In genomic region chr6:65623569-65623968, GRCh38 we compare ENCODE assay signal across 26 cellular contexts.
"Had no signal": no experiment of that assay in that cellular context is flagged by ENCODE, and none has a peak within 500 bp of the region (broad histone marks: within the 10 kb centered on the region; RNA-seq: fewer than 3 reads in every experiment).

No MANE protein-coding gene starts in this region.

- H3K9ac ChIP-seq: neural progenitor cell, parathyroid adenoma had no signal

- H3K9me3 ChIP-seq: ovary, psoas muscle, right lobe of liver, sigmoid colon, suprapubic skin, testis, tibial artery, transverse colon, upper lobe of right lung, uterus had no signal

- H3K27ac ChIP-seq: neural progenitor cell, ovary, parathyroid adenoma, psoas muscle, right lobe of liver, sigmoid colon, suprapubic skin, testis, tibial artery, transverse colon, upper lobe of right lung, uterus had no signal

- H3K4me3 ChIP-seq: neural progenitor cell, ovary, psoas muscle, right lobe of liver, sigmoid colon, suprapubic skin, testis, tibial artery, transverse colon, upper lobe of right lung, uterus had no signal

- H3K27me3 ChIP-seq: neural progenitor cell, ovary, right lobe of liver, sigmoid colon, suprapubic skin, testis, tibial artery, transverse colon, upper lobe of right lung, uterus had no signal

- H3K79me2 ChIP-seq: parathyroid adenoma had no signal

- H3K36me3 ChIP-seq: neural progenitor cell, ovary, right lobe of liver, sigmoid colon, suprapubic skin, tibial artery, transverse colon, upper lobe of right lung, uterus had no signal

- DNase-seq: natural killer cell; occipital lobe; ovary; posterior cingulate gyrus; psoas muscle; right cardiac atrium; right lobe of liver; sigmoid colon; small intestine; stimulated activated CD4-positive, alpha-beta T cell treated with anti-CD3 and anti-CD28 coated beads, Interleukin-15, amount 100 ng/mL, for 24 hours; stimulated activated CD4-positive, alpha-beta T cell treated with anti-CD3 and anti-CD28 coated beads, Interleukin-2, amount 100 ng/mL, for 24 hours; stimulated activated CD4-positive, alpha-beta T cell treated with anti-CD3 and anti-CD28 coated beads, Interleukin-2, amount 100 ng/mL, for 48 hours; stimulated activated CD4-positive, alpha-beta T cell treated with anti-CD3 and anti-CD28 coated beads, Interleukin-4, amount 100 ng/mL, for 24 hours; stimulated activated naive CD4-positive, alpha-beta T cell; stimulated activated naive CD8-positive, alpha-beta T cell treated with anti-CD3 and anti-CD28 coated beads, Interleukin-15, amount 100 ng/mL, for 72 hours; stimulated activated naive CD8-positive, alpha-beta T cell treated with anti-CD3 and anti-CD28 coated beads, Interleukin-15, Interleukin-2, amounts not matched to agents 100 U/mL and 50 U/mL, for 24 hours; substantia nigra; testis; tibial artery; transverse colon; upper lobe of right lung; uterus had no signal

- FAIRE-seq: small intestine had no signal

- H3K4me1 ChIP-seq: neural progenitor cell, parathyroid adenoma, psoas muscle, right lobe of liver, sigmoid colon, suprapubic skin, testis, tibial artery, transverse colon, upper lobe of right lung, uterus had no signal

- ATAC-seq: natural killer cell; psoas muscle; right cardiac atrium; right lobe of liver; stimulated activated memory B cell treated with anti-CD40 and anti-IgM and Interleukin-4, amounts not matched to agents 10 μg/mL and 1 μg/mL and 100 μg/mL, for 72 hours; stimulated activated naive CD8-positive, alpha-beta T cell treated with anti-CD3 and anti-CD28 coated beads, Interleukin-15, amount 100 ng/mL, for 72 hours; stimulated activated naive CD8-positive, alpha-beta T cell treated with anti-CD3 and anti-CD28 coated beads, Interleukin-15, Interleukin-2, amounts not matched to agents 100 U/mL and 50 U/mL, for 24 hours; upper lobe of right lung had no signal

- H2AFZ ChIP-seq: neural progenitor cell, parathyroid adenoma had no signal

- H3K4me2 ChIP-seq: neural progenitor cell had no signal
